20 cellular contexts compared by ENCODE assay signal in the genomic region with DNA sequence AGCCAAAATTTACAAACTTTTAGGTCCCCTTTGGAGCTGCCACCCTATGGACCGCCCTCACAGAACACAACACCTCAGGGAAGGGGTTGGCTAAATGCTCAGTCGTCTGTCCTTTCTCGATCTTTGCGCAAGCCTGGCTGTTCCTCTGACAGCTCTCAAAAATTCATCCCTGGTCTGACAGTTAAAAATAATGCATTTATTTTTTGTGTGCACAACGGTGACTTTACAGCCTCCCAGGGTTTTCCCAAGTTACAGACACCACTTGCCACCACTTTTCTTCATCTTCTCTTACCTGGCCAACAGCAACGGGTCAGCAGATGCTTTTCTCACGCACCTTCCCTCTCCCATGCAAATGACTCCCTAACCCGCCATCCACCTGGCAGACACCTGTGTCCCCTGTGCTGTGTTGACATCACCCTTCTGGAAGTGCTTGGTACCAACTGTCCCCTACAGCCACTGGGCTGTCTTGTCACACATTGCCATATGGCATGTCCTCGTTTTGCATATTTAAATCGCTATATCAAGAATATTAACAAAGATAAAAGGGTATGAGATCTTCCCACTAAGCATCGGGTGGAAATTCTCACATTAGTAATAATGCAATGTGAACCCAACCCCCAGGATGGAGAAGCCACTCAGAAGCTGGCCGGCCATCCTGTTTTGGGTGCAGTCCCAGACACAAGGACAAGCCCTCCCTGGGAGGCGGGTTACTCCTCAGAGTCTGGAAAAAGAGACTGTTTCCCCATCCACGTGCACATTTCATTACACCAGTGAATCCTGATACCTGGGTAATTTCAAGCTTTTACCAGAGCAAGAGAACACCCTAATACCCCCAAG.
"Had no signal": no experiment of that assay in that cellular context is flagged by ENCODE, and none has a peak within 500 bp of the region (broad histone marks: within the 10 kb centered on the region; RNA-seq: fewer than 3 reads in every experiment).

No MANE protein-coding gene starts in this region.

- ATAC-seq: stimulated activated memory B cell treated with anti-CD40 and anti-IgM and Interleukin-4, amounts not matched to agents 10 μg/mL and 1 μg/mL and 100 μg/mL, for 72 hours; WTC11 had no signal

- H3K27ac ChIP-seq: brain microvascular endothelial cell, epithelial cell of prostate, neutrophil had no signal

- DNase-seq: activated CD4-positive, alpha-beta memory T cell treated with anti-CD3 and anti-CD28 coated beads, Interleukin-2, amount 10 ng/mL, durations not matched to agents 7 days and 5 days; activated CD4-positive, alpha-beta T cell treated with anti-CD3 and anti-CD28 coated beads for 4 hours; activated effector memory CD4-positive, alpha-beta T cell treated with Interleukin-2 at 50 U/mL for 16 hours; activated T-cell treated with anti-CD3 and anti-CD28 coated beads, Interleukin-2, amount 50 U/mL, for 24 hours; brain microvascular endothelial cell; cerebellar nuclear complex; dermis blood vessel endothelial cell; foreskin melanocyte; mammary epithelial cell; naive B cell; posterior cingulate gyrus; retina; stimulated activated CD4-positive, alpha-beta T cell treated with anti-CD3 and anti-CD28 coated beads, Interleukin-2, amount 100 ng/mL, for 48 hours; SW 1271 had no signal

- H3K36me3 ChIP-seq: brain microvascular endothelial cell, neutrophil had no signal

- H3K4me3 ChIP-seq: tibial nerve had no signal

- H3K27me3 ChIP-seq: brain microvascular endothelial cell, neutrophil, tibial nerve had no signal

- H3K9me3 ChIP-seq: neutrophil, tibial nerve had no signal

- FAIRE-seq: TTC549 had no signal
